In genomic region chr1:39539252-39539790, GRCh38 we compare ENCODE assay signal across 8 cellular contexts. TPM values are rescaled to one million over a fixed set of nuclear protein-coding genes. Genes with fewer than 3 reads are reported as not detected.
DNase-seq lines count a peak whose midpoint lies in the region; ATAC-seq, FAIRE-seq and TF ChIP-seq lines count a peak whose summit lies in the region.

No MANE protein-coding gene starts in this region.

- TF ChIP-seq CTCF in fibroblast of the aortic adventitia (IDR thresholded peaks at IDR 0.05; ENCODE audit: insufficient read depth, low read length) (peak; percentile 93), neural crest cell (conservative IDR thresholded peaks at IDR 0.05) (peak; percentile 86)

- no peaks in the 10 kb centered on the region for H3K4me1 Mint-ChIP-seq in neural crest cell

- H3K9me3 Mint-ChIP-seq in neural crest cell, result no peaks in the 10 kb centered on the region

- no peak overlapping the region for H3K4me3 ChIP-seq in fibroblast of the aortic adventitia (ENCODE audit: low read depth, low read length)

- H3K27ac Mint-ChIP-seq in neural crest cell (ENCODE audit: unreplicated experiment), result no peak overlapping the region

- no peak overlapping the region for H3K4me3 Mint-ChIP-seq in neural crest cell

- H3K27me3 Mint-ChIP-seq in neural crest cell (ENCODE audit: low read depth), result no peaks in the 10 kb centered on the region

- peaks cover 6% of the 10 kb centered on the region for H3K36me3 Mint-ChIP-seq in neural crest cell (ENCODE audit: low read depth)

- DNase-seq in HS-27A (ENCODE audit: low read depth) (peak; percentile 7), NOMO-1 treated with dmso at 0.1 percent for 144 hours (lab: John Stamatoyannopoulos, UW; ENCODE audit: unreplicated experiment) (peak; percentile 34), activated T-cell treated with anti-CD3 and anti-CD28 coated beads for 1 hour (ENCODE audit: low read depth) (peak; percentile 9), fibroblast of the aortic adventitia (ENCODE audit: low read depth) (peak; percentile 78), neural crest cell (ENCODE audit: low read depth, low spot score) (peak; percentile 55)

- peak; percentile 94 for FAIRE-seq in G401.6 (lab: Jason Lieb, UNC)

- ATAC-seq in GM19035 (IDR thresholded peaks at IDR 0.05; ENCODE audit: unreplicated experiment), result no peak
- ATAC-seq in GM21619 (IDR thresholded peaks at IDR 0.05; ENCODE audit: unreplicated experiment), result no peak

RNA-seq across cellular contexts. Expression of gene PABPC4, which starts 37.3 kb away (rescaled TPM):
- total RNA-seq in fibroblast of the aortic adventitia (ENCODE audit: low replicate concordance), result 139 and 422 TPM in 2 replicates
- 318 and 321 TPM in 2 replicates for total RNA-seq in neural crest cell

RNA-seq across cellular contexts. Expression of gene BMP8A, which starts 47.9 kb away (rescaled TPM):
- total RNA-seq in fibroblast of the aortic adventitia (ENCODE audit: low replicate concordance), result not detected in 2 replicates
- total RNA-seq in neural crest cell, result 0.19 TPM in 1 of 2 replicates, not detected in the other

Comparison
In these comparisons a context has a peak if more than half of its experiments do, and no peak if none do; other contexts are left out.
1. DNase-seq: peak in every context shown above with its lines; median percentile 78 in fibroblast of the aortic adventitia; 55 in neural crest cell; 34 in NOMO-1 treated with dmso at 0.1 percent for 144 hours; 9 in activated T-cell treated with anti-CD3 and anti-CD28 coated beads for 1 hour; 7 in HS-27A.